In genomic region chr3:126084667-126085180, GRCh38 we compare ENCODE assay signal across 8 cellular contexts. TPM values are rescaled to one million over a fixed set of nuclear protein-coding genes. Genes with fewer than 3 reads are reported as not detected.
DNase-seq lines count a peak whose midpoint lies in the region; ATAC-seq and TF ChIP-seq lines count a peak whose summit lies in the region.

No MANE protein-coding gene starts in this region.

- DNase-seq in SJSA1 (ENCODE audit: low read depth in 1 of 2, low spot score in 2 of 2) = no peak
- no peak for DNase-seq in fibroblast of lung (ENCODE audit: low read depth in 2 of 2)
- no peak for DNase-seq in retinal pigment epithelial cell (ENCODE audit: low read depth)
- DNase-seq in stimulated activated CD4-positive, alpha-beta T cell treated with anti-CD3 and anti-CD28 coated beads, Interleukin-1b, Interleukin-23, amount 100 ng/mL, for 48 hours = no peak
- DNase-seq in GM20000 (ENCODE audit: low spot score) = no peak
- DNase-seq in DMS153 treated with DMSO at 0.1 percent for 48 hours (lab: John Stamatoyannopoulos, UW; ENCODE audit: unreplicated experiment) = no peak

- H3K27me3 ChIP-seq in SJSA1 (replicated peaks) (no peaks in the 10 kb centered on the region), fibroblast of lung (ENCODE audit: control insufficient read depth, insufficient read depth, low read length) (no peaks in the 10 kb centered on the region)

- H2AFZ ChIP-seq in fibroblast of lung (ENCODE audit: low read length) = no peak overlapping the region

- H3K27ac ChIP-seq in SJSA1 (no peak overlapping the region), fibroblast of lung (ENCODE audit: insufficient read depth, low read length) (no peak overlapping the region)

- H4K20me1 ChIP-seq in fibroblast of lung (ENCODE audit: control insufficient read depth, extremely low read depth, insufficient read depth, low read length) = no peaks in the 10 kb centered on the region

- no peak for ATAC-seq in GM19023 (IDR thresholded peaks at IDR 0.05; ENCODE audit: unreplicated experiment)

- H3K36me3 ChIP-seq in SJSA1 = peaks cover 4% of the 10 kb centered on the region
- H3K36me3 ChIP-seq in fibroblast of lung (ENCODE audit: control insufficient read depth, insufficient read depth, low read length) = no peaks in the 10 kb centered on the region

- TF ChIP-seq CTCF in GM12875 (IDR thresholded peaks at IDR 0.05; ENCODE audit: borderline replicate concordance, insufficient read depth, low read depth, low read length) (no peak), fibroblast of lung (conservative IDR thresholded peaks at IDR 0.05 in 1 of 2, IDR thresholded peaks at IDR 0.05 in 1 of 2; ENCODE audit: low read depth in 1 of 2, low read length in 2 of 2) (no peak), retinal pigment epithelial cell (conservative IDR thresholded peaks at IDR 0.05; ENCODE audit: low read depth, low read length) (no peak), GM20000 (IDR thresholded peaks at IDR 0.05; ENCODE audit: extremely low read depth, missing control alignments) (no peak)

- H3K4me3 ChIP-seq in GM12875 (ENCODE audit: low read depth, low read length) = peak overlapping the region; percentile 82
- peak overlapping the region; percentile 72 for H3K4me3 ChIP-seq in SJSA1
- peak overlapping the region; percentile 68 to 76 (median 70) for H3K4me3 ChIP-seq in fibroblast of lung (replicated peaks in 1 of 4; ENCODE audit: control extremely low read depth in 1 of 4, insufficient read depth in 1 of 4, low read depth in 3 of 4, low read length in 4 of 4)
- peak overlapping the region; percentile 56 for H3K4me3 ChIP-seq in retinal pigment epithelial cell (ENCODE audit: low read length)

- H3K4me1 ChIP-seq in SJSA1 (replicated peaks) = peaks cover 14% of the 10 kb centered on the region; the same call in 1 of the 2 replicates
- no peaks in the 10 kb centered on the region for H3K4me1 ChIP-seq in fibroblast of lung (ENCODE audit: control insufficient read depth, extremely low read depth, insufficient read depth, low read length)

- no peaks in the 10 kb centered on the region for H3K9me3 ChIP-seq in SJSA1 (replicated peaks)
- H3K9me3 ChIP-seq in fibroblast of lung (ENCODE audit: control insufficient read depth, insufficient read depth, low read depth, low read length) = no peaks in the 10 kb centered on the region

- H3K4me2 ChIP-seq in fibroblast of lung (ENCODE audit: extremely low read depth, insufficient read depth, low read length) = peak overlapping the region; percentile 85

- no peak overlapping the region for H3K9ac ChIP-seq in fibroblast of lung (ENCODE audit: insufficient read depth, low read length)

- H3K79me2 ChIP-seq in fibroblast of lung (ENCODE audit: control insufficient read depth, insufficient read depth, low read length) = no peaks in the 10 kb centered on the region

RNA-seq across cellular contexts. Expression of gene SLC41A3, which starts 0.8 kb away (rescaled TPM):
- total RNA-seq in SJSA1 (2014; rRNA removed; shearing (Covaris generic)) = 32.7 and 33.1 TPM in 2 replicates
- 49.4 and 52.4 TPM in 2 replicates for total RNA-seq in fibroblast of lung
- 34.1 and 52.8 TPM in 2 replicates for polyA plus RNA-seq in fibroblast of lung
- polyA plus RNA-seq in fibroblast of lung (2012) = 28.1 and 40.3 TPM in 2 replicates
- polyA minus RNA-seq in fibroblast of lung (ENCODE audit: low replicate concordance) = 66.2 and 92.7 TPM in 2 replicates
